Comparison of ENCODE assay signal across 9 cellular contexts in the genomic region with DNA sequence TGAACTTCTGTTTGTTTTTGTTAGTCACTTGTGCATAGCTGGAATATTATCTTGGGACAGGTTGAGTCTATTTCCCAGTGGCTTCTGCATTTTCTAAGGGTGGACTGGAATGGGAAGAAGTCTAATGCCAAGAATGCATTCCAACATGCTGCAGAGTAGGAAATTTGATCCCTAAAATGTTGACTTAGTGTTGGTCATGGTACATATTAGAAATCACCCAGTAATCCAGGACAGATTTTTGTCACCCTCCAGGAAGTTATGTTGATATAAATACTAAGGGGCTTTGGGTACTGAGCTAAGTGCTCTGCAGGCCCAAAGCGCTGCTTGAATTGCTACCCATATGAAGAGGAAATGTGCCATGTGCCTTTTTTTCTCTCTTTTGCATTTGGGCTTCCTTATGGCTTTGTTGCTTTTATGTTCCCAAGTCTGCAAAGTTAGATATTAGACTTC. TPM values are rescaled to one million over a fixed set of nuclear protein-coding genes. Genes with fewer than 3 reads are reported as not detected.
DNase-seq lines count a peak whose midpoint lies in the region; ATAC-seq and TF ChIP-seq lines count a peak whose summit lies in the region.
"Had no signal": no experiment of that assay in that cellular context is flagged by ENCODE, and none has a peak within 500 bp of the region (broad histone marks: within the 10 kb centered on the region; RNA-seq: fewer than 3 reads in every experiment).

No MANE protein-coding gene starts in this region.

- no peak for TF ChIP-seq POLR2A in body of pancreas (IDR thresholded peaks at IDR 0.05)

- TF ChIP-seq CTCF in AG09309 (IDR thresholded peaks at IDR 0.05; ENCODE audit: control insufficient read depth, insufficient read depth, low read depth, low read length, missing control alignments) (no peak), HL-60 (IDR thresholded peaks at IDR 0.05; ENCODE audit: insufficient read depth, low read length) (no peak), body of pancreas (IDR thresholded peaks at IDR 0.05) (no peak)

- intact Hi-C loops in body of pancreas (cut with DNase I), result no loop called here

- ATAC-seq in body of pancreas (peak; percentile 81), GM18868 (IDR thresholded peaks at IDR 0.05; ENCODE audit: unreplicated experiment) (no peak), GM18907 (IDR thresholded peaks at IDR 0.05; ENCODE audit: unreplicated experiment) (no peak), HG03521 (IDR thresholded peaks at IDR 0.05; ENCODE audit: unreplicated experiment) (no peak)

- H3K9me3 ChIP-seq in body of pancreas, result no peaks in the 10 kb centered on the region
- no peaks in the 10 kb centered on the region for H3K9me3 ChIP-seq in mesodermal cell (ENCODE audit: control insufficient read depth, low read length)

- whole genome bisulfite sequencing in body of pancreas, 2 donors, result 44 to 46% methylated on average over 1 of the region's 1 CpG
- 100% methylated on average over 1 of the region's 1 CpG for WGBS in mesodermal cell (ENCODE audit: insufficient coverage in 2 of 2), 2 experiments

- H3K27ac ChIP-seq in HL-60 (replicated peaks) (peak overlapping the region; percentile 14; the same call in 1 of the 2 replicates), body of pancreas (peak overlapping the region; percentile 19 to 85 (median 61)), mesodermal cell (ENCODE audit: low read depth, low read length, severe bottlenecking) (peak overlapping the region; percentile 55)

- peaks cover 77% of the 10 kb centered on the region for H3K4me1 ChIP-seq in body of pancreas
- H3K4me1 ChIP-seq in mesodermal cell (ENCODE audit: control insufficient read depth, insufficient read depth, low read length, poor library complexity, severe bottlenecking), result peaks cover 45% of the 10 kb centered on the region

- H3K4me3 ChIP-seq in AG09309 (ENCODE audit: control insufficient read depth, low read depth, low read length) (no peak overlapping the region), HL-60 (replicated peaks; ENCODE audit: insufficient read depth, low read length) (no peak overlapping the region), body of pancreas (no peak overlapping the region), mesodermal cell (ENCODE audit: extremely low read depth, insufficient read depth, low read length, poor library complexity, severe bottlenecking) (no peak overlapping the region)

- H3K27me3 ChIP-seq in HL-60 (ENCODE audit: insufficient read depth, poor library complexity, severe bottlenecking), result no peaks in the 10 kb centered on the region
- H3K27me3 ChIP-seq in body of pancreas, result no peaks in the 10 kb centered on the region

- H3K36me3 ChIP-seq in body of pancreas (replicated peaks in 1 of 2; ENCODE audit: insufficient read depth in 1 of 2, low read depth in 2 of 2) (no peaks in the 10 kb centered on the region), mesodermal cell (ENCODE audit: control insufficient read depth, insufficient read depth, low read length) (peaks cover 72% of the 10 kb centered on the region)

- DNase-seq in AG09309 (ENCODE audit: low read depth), result peak; percentile 54
- DNase-seq in HL-60 (ENCODE audit: low read depth in 1 of 2, low spot score in 1 of 2), result no peak
- peak in 1 of 4 donors; percentile 23 for DNase-seq in body of pancreas
- no peak for DNase-seq in activated naive CD4-positive, alpha-beta T cell (lab: John Stamatoyannopoulos, UW)
- DNase-seq: left cardiac atrium had no signal

RNA-seq across cellular contexts. Expression of a gene that starts 10.0 kb away (rescaled TPM):
- total RNA-seq in body of pancreas, result 10 to 100 TPM; 23.7 to 25.9 TPM
- polyA plus RNA-seq in mesodermal cell (2013, experiment 1 of 2), result 59.9 TPM
- 51.2 TPM for polyA plus RNA-seq in mesodermal cell (2013, experiment 2 of 2)
